1 cellular context compared by ENCODE assay signal in genomic region chr19:18074192-18074591, GRCh38.
TF ChIP-seq lines count a peak whose summit lies in the region.

No MANE protein-coding gene starts in this region.

TF ChIP-seq in GM23338, 12 proteins besides CTCF, POLR2A, EP300 and RAD21:
- TF ChIP-seq ZNF462 (CRISPR knock-in tag; IDR thresholded peaks at IDR 0.05): no peak
- TF ChIP-seq ZNF114 (CRISPR knock-in tag; IDR thresholded peaks at IDR 0.05): no peak
